Comparison of ENCODE assay signal across 9 cellular contexts in genomic region chr6:144284474-144284752, GRCh38. TPM values are rescaled to one million over a fixed set of nuclear protein-coding genes. Genes with fewer than 3 reads are reported as not detected.
DNase-seq lines count a peak whose midpoint lies in the region; ATAC-seq and TF ChIP-seq lines count a peak whose summit lies in the region.
"Had no signal": no experiment of that assay in that cellular context is flagged by ENCODE, and none has a peak within 500 bp of the region (broad histone marks: within the 10 kb centered on the region; RNA-seq: fewer than 3 reads in every experiment).

No MANE protein-coding gene starts in this region.

- H3K9me3 Mint-ChIP-seq in WTC11 (no peaks in the 10 kb centered on the region), glutamatergic neuron (ENCODE audit: unreplicated experiment) (peaks cover 4% of the 10 kb centered on the region)

- H3K9ac ChIP-seq in skeletal muscle tissue (ENCODE audit: low read depth in 1 of 3, low read length in 3 of 3): peak overlapping the region; percentile 87 to 95 (median 90)

- peak overlapping the region; percentile 94 for H3K27ac ChIP-seq in skeletal muscle tissue (ENCODE audit: low read depth, low read length)

- H3K4me3 ChIP-seq in HFF-Myc (replicated peaks; ENCODE audit: low read depth, low read length) (peak overlapping the region; percentile 85), skeletal muscle tissue (ENCODE audit: low read length in 3 of 3) (peak overlapping the region; percentile 88 to 96 (median 95))

- no peaks in the 10 kb centered on the region for H3K36me3 ChIP-seq in skeletal muscle tissue (ENCODE audit: control insufficient read depth in 3 of 3, insufficient read depth in 3 of 3, low read length in 3 of 3)

- H3K4me1 ChIP-seq in skeletal muscle tissue (ENCODE audit: control insufficient read depth in 3 of 3, insufficient read depth in 3 of 3, low read length in 3 of 3): peaks cover 0 to 6% (median 6%) of the 10 kb centered on the region in 3 donors

- TF ChIP-seq CTCF in HFF-Myc (IDR thresholded peaks at IDR 0.05; ENCODE audit: low read depth, low read length, missing control alignments) (no peak), WTC11 (IDR thresholded peaks at IDR 0.05) (no peak), glutamatergic neuron (IDR thresholded peaks at IDR 0.05; ENCODE audit: partially characterized antibody, unreplicated experiment) (no peak)

- H3K4me3 Mint-ChIP-seq in WTC11: peak overlapping the region; percentile 100
- H3K4me3 Mint-ChIP-seq in glutamatergic neuron (ENCODE audit: unreplicated experiment): peak overlapping the region; percentile 87

- no peaks in the 10 kb centered on the region for H3K27me3 ChIP-seq in skeletal muscle tissue (ENCODE audit: control insufficient read depth in 3 of 3, insufficient read depth in 3 of 3, low read length in 3 of 3)

- H3K36me3 Mint-ChIP-seq in WTC11: peaks cover 3% of the 10 kb centered on the region; the same call in 1 of the 2 replicates
- H3K36me3 Mint-ChIP-seq in glutamatergic neuron (ENCODE audit: unreplicated experiment): peaks cover 4% of the 10 kb centered on the region

- POLR2A ChIA-PET in WTC11 (lab: Charles Lee): no interaction called here

- no peak for DNase-seq in HFF-Myc (ENCODE audit: extremely low read depth, low read depth)
- no peak for DNase-seq in WTC11 (ENCODE audit: low spot score)
- no peak for DNase-seq in glutamatergic neuron
- DNase-seq in occipital lobe (lab: John Stamatoyannopoulos, UW): no peak
- DNase-seq in activated CD4-positive, alpha-beta T cell treated with anti-CD3 and anti-CD28 coated beads for 4 hours: no peak
- DNase-seq: cerebellar nuclear complex had no signal

- CTCF ChIA-PET in WTC11 (lab: Charles Lee): interaction anchor here (0.6 to 1.2 kb wide), 2 partner anchors 18 to 48 kb away, joined by 3 read pairs; no protein-coding TSS in a partner anchor

- H3K27ac Mint-ChIP-seq in WTC11: peak overlapping the region; percentile 84
- no peak overlapping the region for H3K27ac Mint-ChIP-seq in glutamatergic neuron (ENCODE audit: unreplicated experiment)

- H3K27me3 Mint-ChIP-seq in WTC11 (ENCODE audit: low read depth) (no peaks in the 10 kb centered on the region; the same call in 1 of the 2 replicates), glutamatergic neuron (ENCODE audit: unreplicated experiment) (peaks cover 7% of the 10 kb centered on the region)

- H3K4me1 Mint-ChIP-seq in WTC11 (peaks cover 40% of the 10 kb centered on the region), glutamatergic neuron (ENCODE audit: low read depth, unreplicated experiment) (peaks cover 5% of the 10 kb centered on the region)

- ATAC-seq in WTC11 (no peak), GM18867 (IDR thresholded peaks at IDR 0.05; ENCODE audit: unreplicated experiment) (no peak), GM18502 (IDR thresholded peaks at IDR 0.05; ENCODE audit: poor library complexity, unreplicated experiment) (no peak)

- H3K9me3 ChIP-seq in skeletal muscle tissue (ENCODE audit: control insufficient read depth in 3 of 3, low read length in 3 of 3): no peaks in the 10 kb centered on the region

TF ChIP-seq in WTC11, 78 proteins besides CTCF, POLR2A, EP300 and RAD21:
- TF ChIP-seq IRF2 (CRISPR knock-in tag; IDR thresholded peaks at IDR 0.05; ENCODE audit: borderline replicate concordance, low read depth) (no peak), HMGXB4 (CRISPR knock-in tag; IDR thresholded peaks at IDR 0.05) (no peak), NR3C1 (CRISPR knock-in tag; conservative IDR thresholded peaks at IDR 0.05; ENCODE audit: low read depth) (no peak), NR1H2 (CRISPR knock-in tag; IDR thresholded peaks at IDR 0.05) (no peak), GRHL2 (CRISPR knock-in tag; IDR thresholded peaks at IDR 0.05; ENCODE audit: insufficient replicate concordance, severe bottlenecking) (no peak), FOXP4 (CRISPR knock-in tag; IDR thresholded peaks at IDR 0.05) (no peak), TCF7 (CRISPR knock-in tag; IDR thresholded peaks at IDR 0.05; ENCODE audit: low read depth) (no peak), ZNF423 (CRISPR knock-in tag; IDR thresholded peaks at IDR 0.05) (no peak), ZNF396 (CRISPR knock-in tag; IDR thresholded peaks at IDR 0.05; ENCODE audit: borderline replicate concordance) (no peak), SMAD4 (CRISPR knock-in tag; IDR thresholded peaks at IDR 0.05) (no peak), ZNF281 (CRISPR knock-in tag; IDR thresholded peaks at IDR 0.05) (no peak), NFATC4 (CRISPR knock-in tag; IDR thresholded peaks at IDR 0.05) (no peak), ZBTB43 (CRISPR knock-in tag; IDR thresholded peaks at IDR 0.05) (no peak)

RNA-seq across cellular contexts. Expression of gene UTRN, which starts 0.7 kb away (rescaled TPM):
- 125 to 127 TPM (median 125 TPM) in 3 replicates for total RNA-seq in WTC11 (2021)
- total RNA-seq in glutamatergic neuron (ENCODE audit: unreplicated experiment): 24.3 TPM
- 149 TPM for total RNA-seq in skeletal muscle tissue
- total RNA-seq in occipital lobe: 36.0 TPM
